Comparison of ENCODE assay signal across 8 cellular contexts in genomic region chr11:57475671-57476222, GRCh38. TPM values are rescaled to one million over a fixed set of nuclear protein-coding genes. Genes with fewer than 3 reads are reported as not detected.
DNase-seq lines count a peak whose midpoint lies in the region; ATAC-seq and TF ChIP-seq lines count a peak whose summit lies in the region.

No MANE protein-coding gene starts in this region.

- H3K9me3 ChIP-seq in Caco-2 (no peaks in the 10 kb centered on the region), neural progenitor cell (ENCODE audit: low read depth) (no peaks in the 10 kb centered on the region)

- no peak for TF ChIP-seq CTCF in Caco-2 (IDR thresholded peaks at IDR 0.05; ENCODE audit: insufficient read depth in 1 of 2, low read depth in 1 of 2, low read length in 1 of 2, severe bottlenecking in 1 of 2, unreplicated experiment in 1 of 2)
- no peak for TF ChIP-seq CTCF in choroid plexus epithelial cell (conservative IDR thresholded peaks at IDR 0.05; ENCODE audit: low read depth, low read length)
- TF ChIP-seq CTCF in neural progenitor cell (IDR thresholded peaks at IDR 0.05) = no peak

- H3K27ac ChIP-seq in neural progenitor cell = no peak overlapping the region

- peak overlapping the region; percentile 87 for H3K4me3 Mint-ChIP-seq in Caco-2 (ENCODE audit: unreplicated experiment)
- peak overlapping the region; percentile 69 for H3K4me3 Mint-ChIP-seq in neural progenitor cell

- H3K27ac Mint-ChIP-seq in Caco-2 (ENCODE audit: unreplicated experiment) (peak overlapping the region; percentile 83), neural progenitor cell (no peak overlapping the region)

- peaks cover 5% of the 10 kb centered on the region; the same call in 1 of the 2 replicates for H3K4me1 ChIP-seq in Caco-2
- peaks cover 14% of the 10 kb centered on the region for H3K4me1 ChIP-seq in neural progenitor cell

- DNase-seq in Caco-2 (no peak), choroid plexus epithelial cell (ENCODE audit: low read depth) (no peak), neural progenitor cell (ENCODE audit: low spot score) (no peak), NCI-H345 (lab: John Stamatoyannopoulos, UW) (no peak), SHP77 treated with DMSO at 0.1 percent for 48 hours (lab: John Stamatoyannopoulos, UW) (no peak), iPS-NIHi11 (ENCODE audit: low spot score) (no peak), dedifferentiated amniotic fluid mesenchymal stem cell (ENCODE audit: extremely low spot score) (no peak)

- H3K4me2 ChIP-seq in neural progenitor cell = peak overlapping the region; percentile 81

- H3K36me3 ChIP-seq in Caco-2 (ENCODE audit: control insufficient read depth, insufficient read depth, low read length) (no peaks in the 10 kb centered on the region), neural progenitor cell (no peaks in the 10 kb centered on the region)

- H3F3A ChIP-seq in neural progenitor cell (ENCODE audit: low read depth) = peaks cover 12% of the 10 kb centered on the region

- H3K9me3 Mint-ChIP-seq in Caco-2 (ENCODE audit: unreplicated experiment) (no peaks in the 10 kb centered on the region), neural progenitor cell (no peaks in the 10 kb centered on the region)

- H2AFZ ChIP-seq in neural progenitor cell (replicated peaks) = peak overlapping the region; percentile 90

- no peak overlapping the region for H3K9ac ChIP-seq in neural progenitor cell

- intact Hi-C loops in Caco-2 (cut with micrococcal nuclease; ENCODE audit: unreplicated experiment) = loop anchor here (1.0 to 5.0 kb wide), 4 partner anchors 18 to 167 kb away; no protein-coding TSS in a partner anchor

- ATAC-seq in HG02852 (IDR thresholded peaks at IDR 0.05; ENCODE audit: unreplicated experiment) = peak; percentile 22

- peak overlapping the region; percentile 60 for H3K4me3 ChIP-seq in Caco-2 (ENCODE audit: low read depth, low read length)
- peak overlapping the region; percentile 13 for H3K4me3 ChIP-seq in choroid plexus epithelial cell (ENCODE audit: low read depth, low read length)
- H3K4me3 ChIP-seq in neural progenitor cell = peak overlapping the region; percentile 49

- POLR2A ChIA-PET in Caco-2 (lab: Charles Lee) = interaction anchor here (1.1 to 1.4 kb wide), 2 partner anchors 13 to 16 kb away, joined by 4 read pairs; partner anchors contain the start of gene RTN4RL2

- H3K36me3 Mint-ChIP-seq in Caco-2 (ENCODE audit: insufficient read depth, unreplicated experiment) = peaks cover 31% of the 10 kb centered on the region
- H3K36me3 Mint-ChIP-seq in neural progenitor cell = no peaks in the 10 kb centered on the region

- BruUV-seq in Caco-2 (replicated peaks; lab: Mats Ljungman, UMichigan) = TSS peak; percentile 48

- H4K20me1 ChIP-seq in neural progenitor cell (ENCODE audit: low read depth) = peaks cover 19% of the 10 kb centered on the region

- CTCF ChIA-PET in Caco-2 (lab: Charles Lee) = interaction anchor here (1.0 to 4.8 kb wide), 9 partner anchors 16 to 165 kb away, joined by 3 to 36 read pairs (median 11); partner anchors contain the start of genes RTN4RL2 and UBE2L6

- no peaks in the 10 kb centered on the region for H3K27me3 Mint-ChIP-seq in Caco-2 (ENCODE audit: insufficient read depth, unreplicated experiment)
- peaks cover 54% of the 10 kb centered on the region for H3K27me3 Mint-ChIP-seq in neural progenitor cell (ENCODE audit: insufficient read depth, low read depth)

- H3K27me3 ChIP-seq in Caco-2 (replicated peaks; ENCODE audit: control insufficient read depth, insufficient read depth, low read length) = no peaks in the 10 kb centered on the region
- H3K27me3 ChIP-seq in neural progenitor cell = peaks cover 73% of the 10 kb centered on the region

- no peaks in the 10 kb centered on the region for H3K79me2 ChIP-seq in neural progenitor cell (ENCODE audit: low read depth)

- peaks cover 16% of the 10 kb centered on the region for H3K4me1 Mint-ChIP-seq in Caco-2 (ENCODE audit: low read depth, unreplicated experiment)
- H3K4me1 Mint-ChIP-seq in neural progenitor cell = peaks cover 36% of the 10 kb centered on the region

RNA-seq across cellular contexts. Expression of gene RTN4RL2, which starts 15.4 kb away (rescaled TPM):
- total RNA-seq in Caco-2 (2022) (5.5 and 5.6 TPM in 2 replicates), neural progenitor cell (ENCODE audit: low replicate concordance) (0.13 and 1.9 TPM in 2 replicates)

RNA-seq across cellular contexts. Expression of gene SLC43A1, which starts 39.8 kb away (rescaled TPM):
- total RNA-seq in Caco-2 (2022) (71.7 and 80.5 TPM in 2 replicates), neural progenitor cell (ENCODE audit: low replicate concordance) (0.99 and 1.5 TPM in 2 replicates)

RNA-seq across cellular contexts. Expression of gene SLC43A3, which starts 48.8 kb away (rescaled TPM):
- total RNA-seq in Caco-2 (2022) (not detected in 2 replicates), neural progenitor cell (ENCODE audit: low replicate concordance) (5.6 and 7.8 TPM in 2 replicates)

RNA-seq across cellular contexts. Expression of gene TIMM10, which starts 54.8 kb away (rescaled TPM):
- total RNA-seq in Caco-2 (2022) (102 and 103 TPM in 2 replicates), neural progenitor cell (ENCODE audit: low replicate concordance) (19.1 and 21.9 TPM in 2 replicates)

Comparison
In these comparisons a context has a peak if more than half of its experiments do, and no peak if none do; other contexts are left out.
1. RNA of gene SLC43A1, which starts 39.8 kb away (total RNA-seq): 71.7 to 80.5 TPM in Caco-2; 0.99 to 1.5 TPM in neural progenitor cell; every median in the first group is over 10 times any median in the second.
2. Peak in every context shown above with its lines, with median percentiles within 50 percentile points of each other: H3K4me3 ChIP-seq.